In the genomic region with DNA sequence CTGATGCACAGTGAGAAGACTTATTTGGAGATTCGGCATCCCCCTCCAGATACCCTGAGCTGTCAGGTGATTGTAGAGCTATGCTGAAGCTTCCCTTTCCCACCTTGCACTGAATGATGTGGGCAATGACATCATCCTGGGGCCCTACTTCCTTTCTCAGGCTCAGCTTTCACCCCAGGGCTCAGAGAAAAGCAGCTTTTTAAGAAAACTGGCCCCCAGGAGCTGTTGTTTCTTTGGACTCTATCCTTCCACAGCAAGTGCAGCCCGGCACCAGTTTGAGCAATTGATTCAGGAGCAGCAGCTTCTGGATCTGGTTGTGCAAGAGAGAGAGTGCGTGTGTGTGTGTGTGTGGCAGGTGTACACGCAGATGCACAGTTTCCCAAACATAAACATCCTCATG, we compare ENCODE assay signal across 1 cellular context.
TF ChIP-seq lines count a peak whose summit lies in the region.

No MANE protein-coding gene starts in this region.

TF ChIP-seq in SK-N-SH treated with all-trans-retinoic acid at 6 μM for 48 hours, 23 proteins besides CTCF, POLR2A, EP300 and RAD21 (continued from another document):
- TF ChIP-seq, protein P1, sequence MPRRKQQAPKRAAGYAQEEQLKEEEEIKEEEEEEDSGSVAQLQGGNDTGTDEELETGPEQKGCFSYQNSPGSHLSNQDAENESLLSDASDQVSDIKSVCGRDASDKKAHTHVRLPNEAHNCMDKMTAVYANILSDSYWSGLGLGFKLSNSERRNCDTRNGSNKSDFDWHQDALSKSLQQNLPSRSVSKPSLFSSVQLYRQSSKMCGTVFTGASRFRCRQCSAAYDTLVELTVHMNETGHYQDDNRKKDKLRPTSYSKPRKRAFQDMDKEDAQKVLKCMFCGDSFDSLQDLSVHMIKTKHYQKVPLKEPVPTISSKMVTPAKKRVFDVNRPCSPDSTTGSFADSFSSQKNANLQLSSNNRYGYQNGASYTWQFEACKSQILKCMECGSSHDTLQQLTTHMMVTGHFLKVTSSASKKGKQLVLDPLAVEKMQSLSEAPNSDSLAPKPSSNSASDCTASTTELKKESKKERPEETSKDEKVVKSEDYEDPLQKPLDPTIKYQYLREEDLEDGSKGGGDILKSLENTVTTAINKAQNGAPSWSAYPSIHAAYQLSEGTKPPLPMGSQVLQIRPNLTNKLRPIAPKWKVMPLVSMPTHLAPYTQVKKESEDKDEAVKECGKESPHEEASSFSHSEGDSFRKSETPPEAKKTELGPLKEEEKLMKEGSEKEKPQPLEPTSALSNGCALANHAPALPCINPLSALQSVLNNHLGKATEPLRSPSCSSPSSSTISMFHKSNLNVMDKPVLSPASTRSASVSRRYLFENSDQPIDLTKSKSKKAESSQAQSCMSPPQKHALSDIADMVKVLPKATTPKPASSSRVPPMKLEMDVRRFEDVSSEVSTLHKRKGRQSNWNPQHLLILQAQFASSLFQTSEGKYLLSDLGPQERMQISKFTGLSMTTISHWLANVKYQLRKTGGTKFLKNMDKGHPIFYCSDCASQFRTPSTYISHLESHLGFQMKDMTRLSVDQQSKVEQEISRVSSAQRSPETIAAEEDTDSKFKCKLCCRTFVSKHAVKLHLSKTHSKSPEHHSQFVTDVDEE (CRISPR knock-in tag; IDR thresholded peaks at IDR 0.05): no peak
TF ChIP-seq in SK-N-SH treated with all-trans-retinoic acid at 6 μM for 48 hours: peak in this region for 0.
